17 cellular contexts compared by ENCODE assay signal in genomic region chr16:68270353-68270752, GRCh38. TPM values are rescaled to one million over a fixed set of nuclear protein-coding genes. Genes with fewer than 3 reads are reported as not detected.
A peak's percentile ranks its signal among the peaks of the same experiment; 100 is the strongest.
DNase-seq lines count a peak whose midpoint lies in the region; ATAC-seq and TF ChIP-seq lines count a peak whose summit lies in the region.
"Had no signal": no experiment of that assay in that cellular context is flagged by ENCODE, and none has a peak within 500 bp of the region (broad histone marks: within the 10 kb centered on the region; RNA-seq: fewer than 3 reads in every experiment).

No MANE protein-coding gene starts in this region.

- H3K4me1 Mint-ChIP-seq in activated T-cell treated with anti-CD3 and anti-CD28 coated beads, Interleukin-2, amount 50 U/mL, for 72 hours (ENCODE audit: low read depth): peaks cover 95% of the 10 kb centered on the region
- H3K4me1 Mint-ChIP-seq in effector memory CD8-positive, alpha-beta T cell (ENCODE audit: low read depth in 2 of 2): peaks cover 45 to 50% of the 10 kb centered on the region in 2 donors

- H2AFZ ChIP-seq in OCI-LY7 (ENCODE audit: low read length): no peak overlapping the region

- H3K4me3 ChIP-seq in OCI-LY7 (ENCODE audit: low read depth, low read length, poor library complexity, severe bottlenecking) (no peak overlapping the region), subcutaneous abdominal adipose tissue (ENCODE audit: low read depth in 1 of 5, low read length in 5 of 5) (no peak overlapping the region), ascending aorta (no peak overlapping the region)
- H3K4me3 ChIP-seq: SJCRH30 had no signal

- H3K9ac ChIP-seq in subcutaneous abdominal adipose tissue (ENCODE audit: low read length in 5 of 5): peak overlapping the region in 2 of 5 donors; percentile 7 to 47

- peak; percentile 66 to 75 for ATAC-seq in activated T-cell treated with anti-CD3 and anti-CD28 coated beads, Interleukin-2, amount 50 U/mL, for 72 hours (replicated peaks in 1 of 2)
- peak; percentile 39 for ATAC-seq in effector memory CD8-positive, alpha-beta T cell (replicated peaks)

- H3K9me3 ChIP-seq in OCI-LY7 (ENCODE audit: low read length) (no peaks in the 10 kb centered on the region), subcutaneous abdominal adipose tissue (ENCODE audit: control insufficient read depth in 5 of 5, low read length in 5 of 5) (no peaks in the 10 kb centered on the region), ascending aorta (no peaks in the 10 kb centered on the region)
- H3K9me3 ChIP-seq: SJCRH30 had no signal

- H3K9me2 ChIP-seq in OCI-LY7 (ENCODE audit: insufficient read depth, low read length): no peaks in the 10 kb centered on the region

- BruUV-seq in OCI-LY7 (replicated peaks; lab: Mats Ljungman, UMichigan): no TSS peak

- peak overlapping the region; percentile 59 to 75 for H3K4me3 Mint-ChIP-seq in activated T-cell treated with anti-CD3 and anti-CD28 coated beads, Interleukin-2, amount 50 U/mL, for 72 hours
- no peak overlapping the region for H3K4me3 Mint-ChIP-seq in effector memory CD8-positive, alpha-beta T cell

- peak overlapping the region; percentile 86 for H3K27ac Mint-ChIP-seq in activated T-cell treated with anti-CD3 and anti-CD28 coated beads, Interleukin-2, amount 50 U/mL, for 72 hours
- peak overlapping the region; percentile 83 to 89 for H3K27ac Mint-ChIP-seq in effector memory CD8-positive, alpha-beta T cell

- H3K4me1 ChIP-seq in OCI-LY7 (ENCODE audit: insufficient read depth, low read length, poor library complexity, severe bottlenecking) (peaks cover 74% of the 10 kb centered on the region), subcutaneous abdominal adipose tissue (ENCODE audit: control insufficient read depth in 5 of 5, insufficient read depth in 5 of 5, low read length in 5 of 5) (peaks cover 3 to 70% (median 46%) of the 10 kb centered on the region in 5 donors), ascending aorta (peaks cover 0 to 16% of the 10 kb centered on the region in 2 donors)
- H3K4me1 ChIP-seq: SJCRH30 had no signal

- POLR2A ChIA-PET in OCI-LY7 (lab: Charles Lee): interaction anchor here (0.7 kb wide), 1 partner anchor 26 kb away, joined by 3 read pairs; no protein-coding TSS in a partner anchor

- H3K27me3 ChIP-seq in subcutaneous abdominal adipose tissue (ENCODE audit: control insufficient read depth in 5 of 5, insufficient read depth in 4 of 5, low read length in 5 of 5) (no peaks in the 10 kb centered on the region), ascending aorta (no peaks in the 10 kb centered on the region)
- H3K27me3 ChIP-seq: SJCRH30 had no signal

- H3K27me3 Mint-ChIP-seq in activated T-cell treated with anti-CD3 and anti-CD28 coated beads, Interleukin-2, amount 50 U/mL, for 72 hours (ENCODE audit: low read depth): no peaks in the 10 kb centered on the region
- H3K27me3 Mint-ChIP-seq in effector memory CD8-positive, alpha-beta T cell: no peaks in the 10 kb centered on the region

- no peak for TF ChIP-seq CTCF in OCI-LY7 (conservative IDR thresholded peaks at IDR 0.05; ENCODE audit: low read length)
- TF ChIP-seq CTCF in ascending aorta (IDR thresholded peaks at IDR 0.05): no peak

- H3K4me2 ChIP-seq in OCI-LY7 (ENCODE audit: low read length): no peak overlapping the region

- intact Hi-C loops in OCI-LY7 (cut with micrococcal nuclease; ENCODE audit: unreplicated experiment) (no loop called here), ascending aorta (cut with DNase I) (no loop called here)

- peaks cover 15 to 32% of the 10 kb centered on the region in 2 donors for H3K36me3 Mint-ChIP-seq in activated T-cell treated with anti-CD3 and anti-CD28 coated beads, Interleukin-2, amount 50 U/mL, for 72 hours (ENCODE audit: insufficient read depth in 2 of 2)
- H3K36me3 Mint-ChIP-seq in effector memory CD8-positive, alpha-beta T cell (ENCODE audit: insufficient read depth): peaks cover 58% of the 10 kb centered on the region

- CTCF ChIA-PET in OCI-LY7 (lab: Charles Lee; ENCODE audit: unreplicated experiment): no interaction called here

- peak overlapping the region; percentile 10 for H3K27ac ChIP-seq in OCI-LY7 (ENCODE audit: low read depth, low read length, poor library complexity, severe bottlenecking)
- H3K27ac ChIP-seq in subcutaneous abdominal adipose tissue (ENCODE audit: low read depth, low read length): peak overlapping the region; percentile 74
- H3K27ac ChIP-seq in ascending aorta: no peak overlapping the region
- H3K27ac ChIP-seq: epithelial cell of prostate, SJCRH30 had no signal

- H3K36me3 ChIP-seq in OCI-LY7 (ENCODE audit: insufficient read depth, low read length) (peaks cover 75% of the 10 kb centered on the region), subcutaneous abdominal adipose tissue (ENCODE audit: control insufficient read depth in 5 of 5, insufficient read depth in 5 of 5, low read length in 5 of 5) (peaks cover 4 to 43% (median 20%) of the 10 kb centered on the region in 5 donors), ascending aorta (peaks cover 14 to 16% of the 10 kb centered on the region in 2 donors)

- H3K9me3 Mint-ChIP-seq in activated T-cell treated with anti-CD3 and anti-CD28 coated beads, Interleukin-2, amount 50 U/mL, for 72 hours: no peaks in the 10 kb centered on the region
- no peaks in the 10 kb centered on the region for H3K9me3 Mint-ChIP-seq in effector memory CD8-positive, alpha-beta T cell

- peak in 1 of 2 donors; percentile 35 for DNase-seq in activated T-cell treated with anti-CD3 and anti-CD28 coated beads, Interleukin-2, amount 50 U/mL, for 72 hours
- no peak for DNase-seq in activated T-cell treated with anti-CD3 and anti-CD28 coated beads, Interleukin-2, amount 50 U/mL, for 48 hours
- DNase-seq in OCI-LY7 (ENCODE audit: low spot score): no peak
- no peak for DNase-seq in effector memory CD8-positive, alpha-beta T cell
- no peak for DNase-seq in GF-D8 (lab: John Stamatoyannopoulos, UW)
- no peak for DNase-seq in DMS153 treated with DMSO at 0.1 percent for 48 hours (lab: John Stamatoyannopoulos, UW; ENCODE audit: unreplicated experiment)
- no peak for DNase-seq in ascending aorta (ENCODE audit: low spot score in 2 of 2)
- DNase-seq: Calu3; H7; mesendoderm; NCI-H1436 treated with DMSO at 0.1 percent for 48 hours; NCI-H446; SJCRH30; stimulated activated CD4-positive, alpha-beta T cell treated with anti-CD3 and anti-CD28 coated beads, Interleukin-4, amount 100 ng/mL, for 1 hour; stimulated activated CD8-positive, alpha-beta memory T cell treated with anti-CD3 and anti-CD28 coated beads, Interleukin-4, amount 100 ng/mL, for 48 hours had no signal

- H3K79me2 ChIP-seq in OCI-LY7 (ENCODE audit: insufficient read depth, low read depth, low read length): peaks cover 92% of the 10 kb centered on the region

- peaks cover 8% of the 10 kb centered on the region; the same call in 1 of the 2 replicates for H4K20me1 ChIP-seq in OCI-LY7 (ENCODE audit: insufficient read depth, low read length)

RNA-seq across cellular contexts. Expression of gene SLC7A6, which starts 6.0 kb away (rescaled TPM):
- total RNA-seq in activated T-cell treated with anti-CD3 and anti-CD28 coated beads, Interleukin-2, amount 50 U/mL, for 72 hours: 100 to 1,000 TPM in 1 of 2 donors, 10 to 100 TPM in 1; 99.8 to 131 TPM
- total RNA-seq in OCI-LY7 (2014; rRNA removed; shearing (Covaris generic)): 50.9 and 53.1 TPM in 2 replicates
- total RNA-seq in OCI-LY7 (2022) (79.5 and 98.8 TPM in 2 replicates), ascending aorta (27.7 TPM)

RNA-seq across cellular contexts. Expression of gene PLA2G15, which starts 25.2 kb away (rescaled TPM):
- 1 to 10 TPM; 6.1 to 7.6 TPM for total RNA-seq in activated T-cell treated with anti-CD3 and anti-CD28 coated beads, Interleukin-2, amount 50 U/mL, for 72 hours
- total RNA-seq in OCI-LY7 (2014; rRNA removed; shearing (Covaris generic)): 38.9 and 46.2 TPM in 2 replicates
- total RNA-seq in OCI-LY7 (2022) (27.5 and 36.8 TPM in 2 replicates), ascending aorta (21.9 TPM)

RNA-seq across cellular contexts. Expression of gene ESRP2, which starts 34.4 kb away (rescaled TPM):
- under 1 TPM; 0.31 to 0.63 TPM for total RNA-seq in activated T-cell treated with anti-CD3 and anti-CD28 coated beads, Interleukin-2, amount 50 U/mL, for 72 hours
- 0.08 TPM in 1 of 2 replicates, not detected in the other for total RNA-seq in OCI-LY7 (2014; rRNA removed; shearing (Covaris generic))
- total RNA-seq in OCI-LY7 (2022) (not detected in 2 replicates), ascending aorta (not detected)

RNA-seq across cellular contexts. Expression of gene SLC7A6OS, which starts 40.4 kb away (rescaled TPM):
- total RNA-seq in activated T-cell treated with anti-CD3 and anti-CD28 coated beads, Interleukin-2, amount 50 U/mL, for 72 hours: 10 to 100 TPM; 21.9 to 25.8 TPM
- total RNA-seq in OCI-LY7 (2014; rRNA removed; shearing (Covaris generic)): 28.6 and 35.2 TPM in 2 replicates
- 33.4 and 35.8 TPM in 2 replicates for total RNA-seq in OCI-LY7 (2022)
- total RNA-seq in ascending aorta: 14.4 TPM

RNA-seq across cellular contexts. Expression of gene PRMT7, which starts 40.5 kb away (rescaled TPM):
- total RNA-seq in activated T-cell treated with anti-CD3 and anti-CD28 coated beads, Interleukin-2, amount 50 U/mL, for 72 hours: 10 to 100 TPM; 71.2 to 75.9 TPM
- total RNA-seq in OCI-LY7 (2014; rRNA removed; shearing (Covaris generic)): 75.3 and 85.1 TPM in 2 replicates
- total RNA-seq in OCI-LY7 (2022) (80.4 and 85.5 TPM in 2 replicates), ascending aorta (25.1 TPM)

Comparison
In these comparisons a context has a peak if more than half of its experiments do, and no peak if none do; other contexts are left out.
1. H3K4me3 Mint-ChIP-seq: peak in activated T-cell treated with anti-CD3 and anti-CD28 coated beads, Interleukin-2, amount 50 U/mL, for 72 hours (2 of 2); none in effector memory CD8-positive, alpha-beta T cell (0 of 2).
2. H3K27ac ChIP-seq: peak in OCI-LY7 (single experiment) and subcutaneous abdominal adipose tissue (single experiment); none in ascending aorta (0 of 2).